Comparison of ENCODE assay signal across 28 cellular contexts in genomic region chr5:149916317-149917072, GRCh38. TPM values are rescaled to one million over a fixed set of nuclear protein-coding genes. Genes with fewer than 3 reads are reported as not detected.
DNase-seq lines count a peak whose midpoint lies in the region; ATAC-seq, FAIRE-seq and TF ChIP-seq lines count a peak whose summit lies in the region.
"Had no signal": no experiment of that assay in that cellular context is flagged by ENCODE, and none has a peak within 500 bp of the region (broad histone marks: within the 10 kb centered on the region; RNA-seq: fewer than 3 reads in every experiment).

No MANE protein-coding gene starts in this region.

- no peaks in the 10 kb centered on the region for H3K79me2 ChIP-seq in endothelial cell of umbilical vein (ENCODE audit: control insufficient read depth, insufficient read depth, low read length)

- peak overlapping the region; percentile 3 for H2AFZ ChIP-seq in endothelial cell of umbilical vein (ENCODE audit: low read depth, low read length)

- ATAC-seq in RWPE2 (ENCODE audit: low read depth), result no peak
- ATAC-seq: activated naive CD8-positive, alpha-beta T cell treated with anti-CD3 and anti-CD28 coated beads, Interleukin-2, amount 50 U/mL, for 24 hours; left lobe of liver had no signal

- H3K4me2 ChIP-seq in endothelial cell of umbilical vein (ENCODE audit: insufficient read depth, low read length), result peak overlapping the region; percentile 38
- H3K4me2 ChIP-seq: BLaER1 had no signal

- H3K36me3 ChIP-seq in RWPE2 (ENCODE audit: low read depth) (no peaks in the 10 kb centered on the region), endothelial cell of umbilical vein (ENCODE audit: control insufficient read depth in 2 of 2, extremely low read depth in 1 of 2, insufficient read depth in 2 of 2, low read length in 2 of 2) (no peaks in the 10 kb centered on the region)
- H3K36me3 ChIP-seq: BLaER1, cardiac muscle cell, heart right ventricle, neutrophil had no signal

- CTCF ChIA-PET in endothelial cell of umbilical vein (lab: Charles Lee), result interaction anchor here (1.7 kb wide), 1 partner anchor 43 kb away, joined by 7 read pairs; the partner anchor contains the start of gene SLC26A2

- peak overlapping the region; percentile 41 for H3K4me3 Mint-ChIP-seq in osteocyte (ENCODE audit: unreplicated experiment)
- no peak overlapping the region for H3K4me3 Mint-ChIP-seq in activated T-helper 2 cell treated with anti-CD3 and anti-CD28 coated beads, Interferon-gamma antibody, Interleukin-2, Interleukin-4, amounts not matched to agents 10 μg/mL and 5 μg/mL and 100 μg/mL, durations not matched to agents 14 hours and 24 hours and 36 hours (ENCODE audit: low read depth)
- H3K4me3 Mint-ChIP-seq in type B pancreatic cell, result no peak overlapping the region
- H3K4me3 Mint-ChIP-seq: activated B cell treated with CpG ODN at 0.5 μM for 24 hours; activated naive CD8-positive, alpha-beta T cell treated with anti-CD3 and anti-CD28 coated beads, Interleukin-2, amount 50 U/mL, for 24 hours had no signal

- H4K20me1 ChIP-seq in endothelial cell of umbilical vein (replicated peaks; ENCODE audit: control insufficient read depth, extremely low read depth, insufficient read depth, low read length), result no peaks in the 10 kb centered on the region
- H4K20me1 ChIP-seq: BLaER1 had no signal

- no peaks in the 10 kb centered on the region for H3K9me3 ChIP-seq in RWPE2 (ENCODE audit: severe bottlenecking)
- no peaks in the 10 kb centered on the region for H3K9me3 ChIP-seq in endothelial cell of umbilical vein (replicated peaks; ENCODE audit: control insufficient read depth, insufficient read depth, low read length)
- H3K9me3 ChIP-seq: BLaER1, heart right ventricle, neutrophil had no signal

- peaks cover 57% of the 10 kb centered on the region for H3K4me1 Mint-ChIP-seq in osteocyte (ENCODE audit: unreplicated experiment)
- H3K4me1 Mint-ChIP-seq in activated T-helper 2 cell treated with anti-CD3 and anti-CD28 coated beads, Interferon-gamma antibody, Interleukin-2, Interleukin-4, amounts not matched to agents 10 μg/mL and 5 μg/mL and 100 μg/mL, durations not matched to agents 14 hours and 24 hours and 36 hours (ENCODE audit: low read depth), result peaks cover 9% of the 10 kb centered on the region
- peaks cover 19% of the 10 kb centered on the region for H3K4me1 Mint-ChIP-seq in type B pancreatic cell (ENCODE audit: unreplicated experiment)

- H3K9me3 Mint-ChIP-seq in osteocyte (ENCODE audit: unreplicated experiment) (no peaks in the 10 kb centered on the region), type B pancreatic cell (no peaks in the 10 kb centered on the region)
- no peaks in the 10 kb centered on the region for H3K9me3 Mint-ChIP-seq in activated T-helper 2 cell treated with anti-CD3 and anti-CD28 coated beads, Interferon-gamma antibody, Interleukin-2, Interleukin-4, amounts not matched to agents 10 μg/mL and 5 μg/mL and 100 μg/mL, durations not matched to agents 14 hours and 24 hours and 36 hours
- H3K9me3 Mint-ChIP-seq: activated B cell treated with CpG ODN at 0.5 μM for 24 hours; activated naive CD8-positive, alpha-beta T cell treated with anti-CD3 and anti-CD28 coated beads, Interleukin-2, amount 50 U/mL, for 24 hours had no signal

- H3K27ac ChIP-seq in RWPE2 (ENCODE audit: poor library complexity, severe bottlenecking) (peak overlapping the region; percentile 82), endothelial cell of umbilical vein (ENCODE audit: insufficient read depth, low read depth, low read length) (no peak overlapping the region)
- H3K27ac ChIP-seq: BLaER1, cardiac muscle cell, dorsolateral prefrontal cortex, heart right ventricle, neutrophil had no signal

- H3K4me3 ChIP-seq in RWPE2 (ENCODE audit: severe bottlenecking) (no peak overlapping the region), endothelial cell of umbilical vein (replicated peaks in 1 of 3; ENCODE audit: insufficient read depth in 1 of 3, low read depth in 1 of 3, low read length in 3 of 3) (no peak overlapping the region)
- H3K4me3 ChIP-seq: BLaER1, cardiac muscle cell, dorsolateral prefrontal cortex, heart right ventricle had no signal

- TF ChIP-seq CTCF in RWPE2 (IDR thresholded peaks at IDR 0.05; ENCODE audit: poor library complexity, severe bottlenecking) (no peak), endothelial cell of umbilical vein (IDR thresholded peaks at IDR 0.05; ENCODE audit: extremely low read depth in 1 of 2, insufficient read depth in 1 of 2, low read depth in 1 of 2, low read length in 2 of 2) (no peak), osteocyte (IDR thresholded peaks at IDR 0.05) (no peak), type B pancreatic cell (conservative IDR thresholded peaks at IDR 0.05) (no peak)

- peak; percentile 48 for DNase-seq in EH (ENCODE audit: low read depth)
- no peak for DNase-seq in RWPE2 (ENCODE audit: low spot score)
- DNase-seq in endothelial cell of umbilical vein (ENCODE audit: low read depth, low spot score), result no peak
- no peak for DNase-seq in osteocyte (ENCODE audit: extremely low spot score, unreplicated experiment)
- no peak for DNase-seq in NCI-H187 (lab: John Stamatoyannopoulos, UW)
- DNase-seq in activated T-helper 2 cell treated with anti-CD3 and anti-CD28 coated beads, Interferon-gamma antibody, Interleukin-2, Interleukin-4, amounts not matched to agents 10 μg/mL and 5 μg/mL and 100 μg/mL, durations not matched to agents 14 hours and 24 hours and 36 hours (ENCODE audit: low spot score), result no peak
- no peak for DNase-seq in T-helper 9 cell
- DNase-seq in type B pancreatic cell (ENCODE audit: extremely low spot score, unreplicated experiment), result no peak
- DNase-seq: activated B cell treated with CpG ODN at 0.5 μM for 24 hours; activated CD4-positive, alpha-beta T cell treated with anti-CD3 and anti-CD28 coated beads, Interleukin-2, amount 50 U/mL, for 48 hours; activated effector memory CD4-positive, alpha-beta T cell treated with Interleukin-2 at 50 U/mL for 16 hours; activated naive CD8-positive, alpha-beta T cell treated with anti-CD3 and anti-CD28 coated beads, Interleukin-2, amount 50 U/mL, for 24 hours; Calu3; dorsolateral prefrontal cortex; heart right ventricle; Kasumi-1; NCI-H1092; NCI-H2081 treated with DMSO at 0.1 percent for 48 hours; NCI-H510A; retina; T1000 had no signal

- FAIRE-seq in endothelial cell of umbilical vein (lab: Jason Lieb, UNC), result no peak

- no TSS peak for BruUV-seq in endothelial cell of umbilical vein (replicated peaks; lab: Mats Ljungman, UMichigan)

- H3K27ac Mint-ChIP-seq in osteocyte (ENCODE audit: unreplicated experiment) (peak overlapping the region; percentile 95), type B pancreatic cell (no peak overlapping the region)
- no peak overlapping the region for H3K27ac Mint-ChIP-seq in activated T-helper 2 cell treated with anti-CD3 and anti-CD28 coated beads, Interferon-gamma antibody, Interleukin-2, Interleukin-4, amounts not matched to agents 10 μg/mL and 5 μg/mL and 100 μg/mL, durations not matched to agents 14 hours and 24 hours and 36 hours
- H3K27ac Mint-ChIP-seq: activated B cell treated with CpG ODN at 0.5 μM for 24 hours; activated naive CD8-positive, alpha-beta T cell treated with anti-CD3 and anti-CD28 coated beads, Interleukin-2, amount 50 U/mL, for 24 hours had no signal

- dilution Hi-C loops in endothelial cell of umbilical vein (cut with MboI; ENCODE audit: extremely low pct_ligation_motif_present, low sequenced_read_pairs), result no loop called here

- H3K27me3 ChIP-seq in RWPE2 (ENCODE audit: insufficient read depth, poor library complexity, severe bottlenecking), result no peaks in the 10 kb centered on the region
- no peaks in the 10 kb centered on the region for H3K27me3 ChIP-seq in endothelial cell of umbilical vein (ENCODE audit: control insufficient read depth in 2 of 2, insufficient read depth in 2 of 2, low read length in 2 of 2)
- H3K27me3 ChIP-seq: BLaER1, cardiac muscle cell, neutrophil had no signal

- no peak for TF ChIP-seq POLR2A in endothelial cell of umbilical vein (IDR thresholded peaks at IDR 0.05; ENCODE audit: low read depth, low read length)

- peaks cover 25% of the 10 kb centered on the region for H3K4me1 ChIP-seq in RWPE2 (ENCODE audit: insufficient read depth, poor library complexity, severe bottlenecking)
- peaks cover 34% of the 10 kb centered on the region for H3K4me1 ChIP-seq in endothelial cell of umbilical vein (ENCODE audit: control insufficient read depth, extremely low read depth, insufficient read depth, low read length)

- no peaks in the 10 kb centered on the region for H3K9me1 ChIP-seq in endothelial cell of umbilical vein (replicated peaks; ENCODE audit: control insufficient read depth, extremely low read depth, insufficient read depth, low read length)

- POLR2A ChIA-PET in endothelial cell of umbilical vein (lab: Charles Lee), result no interaction called here

- intact Hi-C loops in endothelial cell of umbilical vein (cut with micrococcal nuclease), result loop anchor here (1.0 kb wide), 1 partner anchor 43 kb away; no protein-coding TSS in a partner anchor
- intact Hi-C loops in activated T-helper 2 cell treated with anti-CD3 and anti-CD28 coated beads, Interferon-gamma antibody, Interleukin-2, Interleukin-4, amounts not matched to agents 10 μg/mL and 5 μg/mL and 100 μg/mL, durations not matched to agents 14 hours and 24 hours and 36 hours (cut with micrococcal nuclease), result no loop called here

- no peak overlapping the region for H3K9ac ChIP-seq in endothelial cell of umbilical vein (replicated peaks; ENCODE audit: extremely low read depth, insufficient read depth, low read length)
- H3K9ac ChIP-seq: BLaER1 had no signal

- no peaks in the 10 kb centered on the region for H3K36me3 Mint-ChIP-seq in osteocyte (ENCODE audit: unreplicated experiment)
- no peaks in the 10 kb centered on the region for H3K36me3 Mint-ChIP-seq in activated T-helper 2 cell treated with anti-CD3 and anti-CD28 coated beads, Interferon-gamma antibody, Interleukin-2, Interleukin-4, amounts not matched to agents 10 μg/mL and 5 μg/mL and 100 μg/mL, durations not matched to agents 14 hours and 24 hours and 36 hours (ENCODE audit: low read depth)
- no peaks in the 10 kb centered on the region for H3K36me3 Mint-ChIP-seq in type B pancreatic cell

- H3K27me3 Mint-ChIP-seq in osteocyte (ENCODE audit: unreplicated experiment), result no peaks in the 10 kb centered on the region
- H3K27me3 Mint-ChIP-seq in activated T-helper 2 cell treated with anti-CD3 and anti-CD28 coated beads, Interferon-gamma antibody, Interleukin-2, Interleukin-4, amounts not matched to agents 10 μg/mL and 5 μg/mL and 100 μg/mL, durations not matched to agents 14 hours and 24 hours and 36 hours (ENCODE audit: low read depth), result peaks cover 5% of the 10 kb centered on the region
- H3K27me3 Mint-ChIP-seq in type B pancreatic cell, result no peaks in the 10 kb centered on the region

RNA-seq across cellular contexts. Expression of gene PDE6A, which starts 28.1 kb away (rescaled TPM):
- not detected in 2 replicates for total RNA-seq in endothelial cell of umbilical vein
- polyA plus RNA-seq in endothelial cell of umbilical vein, result not detected in 2 replicates
- not detected in 2 replicates for polyA plus RNA-seq in endothelial cell of umbilical vein (2011; cell fraction: cytosol; rRNA removed)
- polyA plus RNA-seq in endothelial cell of umbilical vein (2011; cell fraction: nucleus; rRNA removed), result not detected in 2 replicates
- polyA plus RNA-seq in endothelial cell of umbilical vein (2012), result 0.07 TPM in 1 of 2 replicates, not detected in the other
- not detected in 2 replicates for polyA minus RNA-seq in endothelial cell of umbilical vein
- polyA minus RNA-seq in endothelial cell of umbilical vein (2011; cell fraction: cytosol; rRNA and poly(A)+ RNA removed), result not detected
- polyA minus RNA-seq in endothelial cell of umbilical vein (2011; cell fraction: nucleus; rRNA and poly(A)+ RNA removed), result not detected in 2 replicates
- total RNA-seq in osteocyte, result not detected in 2 replicates
- total RNA-seq in activated T-helper 2 cell treated with anti-CD3 and anti-CD28 coated beads, Interferon-gamma antibody, Interleukin-2, Interleukin-4, amounts not matched to agents 10 μg/mL and 5 μg/mL and 100 μg/mL, durations not matched to agents 14 hours and 24 hours and 36 hours, result not detected in 2 replicates
- total RNA-seq in type B pancreatic cell (ENCODE audit: low replicate concordance), result not detected in 2 replicates
- total RNA-seq: activated B cell treated with CpG ODN at 0.5 μM for 24 hours, Calu3, cardiac muscle cell, Daoy, left lobe of liver, mucosa of gallbladder, ureter had no signal
- polyA plus RNA-seq: cardiac muscle cell had no signal

RNA-seq across cellular contexts. Expression of gene SLC26A2, which starts 44.1 kb away (rescaled TPM):
- total RNA-seq in endothelial cell of umbilical vein (16.5 and 16.8 TPM in 2 replicates), osteocyte (39.7 and 41.8 TPM in 2 replicates), type B pancreatic cell (ENCODE audit: low replicate concordance) (7.8 and 17.4 TPM in 2 replicates)
- polyA plus RNA-seq in endothelial cell of umbilical vein, result 5.0 and 5.9 TPM in 2 replicates
- 4.1 and 4.3 TPM in 2 replicates for polyA plus RNA-seq in endothelial cell of umbilical vein (2011; cell fraction: cytosol; rRNA removed)
- 4.0 and 4.5 TPM in 2 replicates for polyA plus RNA-seq in endothelial cell of umbilical vein (2011; cell fraction: nucleus; rRNA removed)
- 9.5 and 14.9 TPM in 2 replicates for polyA plus RNA-seq in endothelial cell of umbilical vein (2012)
- polyA minus RNA-seq in endothelial cell of umbilical vein, result 54.2 and 54.7 TPM in 2 replicates
- 4.4 TPM for polyA minus RNA-seq in endothelial cell of umbilical vein (2011; cell fraction: cytosol; rRNA and poly(A)+ RNA removed)
- polyA minus RNA-seq in endothelial cell of umbilical vein (2011; cell fraction: nucleus; rRNA and poly(A)+ RNA removed), result 6.5 and 18.6 TPM in 2 replicates
- 7.7 and 8.0 TPM in 2 replicates for total RNA-seq in activated T-helper 2 cell treated with anti-CD3 and anti-CD28 coated beads, Interferon-gamma antibody, Interleukin-2, Interleukin-4, amounts not matched to agents 10 μg/mL and 5 μg/mL and 100 μg/mL, durations not matched to agents 14 hours and 24 hours and 36 hours
